9 cellular contexts compared by ENCODE assay signal in genomic region chr1:226882187-226882586, GRCh38. TPM values are rescaled to one million over a fixed set of nuclear protein-coding genes. Genes with fewer than 3 reads are reported as not detected.
DNase-seq lines count a peak whose midpoint lies in the region; ATAC-seq and TF ChIP-seq lines count a peak whose summit lies in the region.
"Had no signal": no experiment of that assay in that cellular context is flagged by ENCODE, and none has a peak within 500 bp of the region (broad histone marks: within the 10 kb centered on the region; RNA-seq: fewer than 3 reads in every experiment).

No MANE protein-coding gene starts in this region.

- WGBS in tibial nerve, 2 donors = 57 to 68% methylated on average over 5 of the region's 5 CpGs

- no peak for TF ChIP-seq EP300 in tibial nerve (IDR thresholded peaks at IDR 0.05)

- H3K27me3 ChIP-seq in Peyer's patch (no peaks in the 10 kb centered on the region), right atrium auricular region (no peaks in the 10 kb centered on the region), tibial nerve (no peaks in the 10 kb centered on the region)

- TF ChIP-seq POLR2A in Peyer's patch (IDR thresholded peaks at IDR 0.05) (no peak), tibial nerve (IDR thresholded peaks at IDR 0.05) (no peak)

- ATAC-seq in HG02840 (IDR thresholded peaks at IDR 0.05; ENCODE audit: low FRiP score, unreplicated experiment) = no peak

- DNase-seq in activated gamma-delta T cell treated with Interleukin-2 at 50 U/mL for 16 hours = peak; percentile 16
- DNase-seq in activated gamma-delta T cell (lab: John Stamatoyannopoulos, UW) = no peak
- DNase-seq in Peyer's patch = no peak
- no peak for DNase-seq in right atrium auricular region (ENCODE audit: low spot score)
- DNase-seq in tibial nerve (ENCODE audit: low spot score in 2 of 2) = peak in 1 of 2 donors; percentile 27
- DNase-seq in hepatic stellate cell (ENCODE audit: low spot score) = no peak
- no peak for DNase-seq in NCI-H748 treated with DMSO at 0.1 percent for 48 hours (lab: John Stamatoyannopoulos, UW)

- H3K9me3 ChIP-seq in Peyer's patch (no peaks in the 10 kb centered on the region), right atrium auricular region (no peaks in the 10 kb centered on the region), tibial nerve (no peaks in the 10 kb centered on the region)

- H3K36me3 ChIP-seq in Peyer's patch (peaks cover 0 to 25% (median 0%) of the 10 kb centered on the region in 3 donors), right atrium auricular region (peaks cover 15% of the 10 kb centered on the region), tibial nerve (peaks cover 0 to 77% (median 0%) of the 10 kb centered on the region in 3 donors)

- H3K27ac ChIP-seq in Peyer's patch (peak overlapping the region; percentile 62 to 82 (median 75)), right atrium auricular region (peak overlapping the region; percentile 4 to 20), tibial nerve (peak overlapping the region in 3 of 4 donors; percentile 53 to 75 (median 57))
- H3K27ac ChIP-seq: HL-60 had no signal

- H3K4me3 ChIP-seq in Peyer's patch (peak overlapping the region in 3 of 4 donors; percentile 5 to 38 (median 28)), right atrium auricular region (peak overlapping the region in 1 of 2 donors; percentile 14), tibial nerve (peak overlapping the region in 1 of 4 donors; percentile 24)

- peaks cover 4 to 27% (median 7%) of the 10 kb centered on the region in 4 donors for H3K4me1 ChIP-seq in Peyer's patch
- peaks cover 0 to 46% of the 10 kb centered on the region in 2 donors for H3K4me1 ChIP-seq in right atrium auricular region
- H3K4me1 ChIP-seq in tibial nerve = peaks cover 0 to 15% (median 7%) of the 10 kb centered on the region in 4 donors

- TF ChIP-seq CTCF in Peyer's patch (IDR thresholded peaks at IDR 0.05) (no peak), right atrium auricular region (IDR thresholded peaks at IDR 0.05) (no peak), tibial nerve (IDR thresholded peaks at IDR 0.05) (no peak)

RNA-seq across cellular contexts. Expression of gene PSEN2, which starts 11.8 kb away (rescaled TPM):
- 10 to 100 TPM; 31.4 to 57.8 (median 39.1) TPM for total RNA-seq in Peyer's patch
- total RNA-seq in right atrium auricular region = 10 to 100 TPM; 22.6 to 23.3 TPM
- 10 to 100 TPM; 30.8 to 49.2 (median 40.9) TPM for total RNA-seq in tibial nerve

RNA-seq across cellular contexts. Expression of gene COQ8A, which starts 57.9 kb away (rescaled TPM):
- total RNA-seq in Peyer's patch (100 to 1,000 TPM in 1 of 4 donors, 10 to 100 TPM in 3; 25.2 to 108 (median 48.3) TPM), right atrium auricular region (100 to 1,000 TPM; 158 to 253 TPM), tibial nerve (10 to 100 TPM; 39.9 to 60.7 (median 55.5) TPM)

Comparison
In these comparisons a context has a peak if more than half of its experiments do, and no peak if none do; other contexts are left out.
1. H3K27ac ChIP-seq: peak in every context shown above with its lines; median percentile 75 in Peyer's patch; 57 in tibial nerve; 12 in right atrium auricular region.